In the genomic region with DNA sequence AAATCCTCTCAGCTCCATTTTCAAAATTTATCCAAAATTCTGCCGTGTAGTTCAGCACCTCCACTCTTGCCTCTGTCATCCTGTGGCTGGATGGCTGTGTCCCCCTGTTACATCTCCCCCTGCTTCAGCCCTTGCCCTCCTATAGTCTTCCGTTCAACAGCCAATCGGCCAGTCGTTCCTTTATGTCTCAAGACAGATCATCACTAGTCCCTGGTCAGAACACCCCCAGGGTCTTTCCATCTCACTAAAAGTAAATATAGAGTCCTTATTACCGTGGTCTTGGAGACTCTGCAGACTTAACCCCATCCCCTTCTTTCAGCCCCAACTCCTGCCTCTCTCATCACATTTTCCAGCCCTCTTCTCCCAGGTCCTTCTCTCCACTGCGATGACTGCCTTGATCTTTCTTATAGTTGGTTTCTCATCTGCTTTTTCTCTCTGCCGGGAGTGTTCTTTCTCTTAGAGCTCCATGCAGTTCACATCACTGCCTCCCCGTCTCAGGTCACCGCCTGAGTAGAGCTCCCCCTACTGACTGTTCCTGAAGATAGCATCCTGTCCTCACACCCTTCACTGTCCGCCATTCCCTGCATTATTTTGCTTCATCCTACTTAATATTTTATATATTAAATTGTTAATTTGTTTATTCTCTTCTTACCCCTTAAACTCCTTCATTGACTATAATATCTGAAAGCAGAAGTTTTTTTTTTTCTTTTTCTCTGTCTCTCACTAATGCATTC, we compare ENCODE assay signal across 8 cellular contexts.
DNase-seq lines count a peak whose midpoint lies in the region; ATAC-seq and TF ChIP-seq lines count a peak whose summit lies in the region.

No MANE protein-coding gene starts in this region.

- no peaks in the 10 kb centered on the region for H3K9me3 ChIP-seq in testis

- H3K27ac ChIP-seq in testis, result no peak overlapping the region

- peak; percentile 87 for ATAC-seq in GM19351 (IDR thresholded peaks at IDR 0.05; ENCODE audit: unreplicated experiment)
- peak; percentile 82 for ATAC-seq in HG03135 (IDR thresholded peaks at IDR 0.05; ENCODE audit: unreplicated experiment)

- TF ChIP-seq CTCF in testis (IDR thresholded peaks at IDR 0.05), result peak in 1 of 3 experiments; percentile 14

- H3K4me1 ChIP-seq in testis, result no peaks in the 10 kb centered on the region

- WGBS in testis, 2 donors, result 46 to 55% methylated on average over 10 of the region's 10 CpGs

- intact Hi-C loops in testis (cut with DNase I; ENCODE audit: low total_unique reads), result no loop called here

- no peak for TF ChIP-seq POLR2A in testis (IDR thresholded peaks at IDR 0.05)

- peak; percentile 2 for DNase-seq in EL
- peak; percentile 32 for DNase-seq in NOMO-1 treated with dmso at 0.1 percent for 144 hours (lab: John Stamatoyannopoulos, UW; ENCODE audit: unreplicated experiment)
- DNase-seq in fibroblast of gingiva (ENCODE audit: low read depth), result peak; percentile 14
- DNase-seq in testis, result peak; percentile 41
- no peak for DNase-seq in NCI-H2029 (lab: John Stamatoyannopoulos, UW)
- no peak for DNase-seq in cerebellum (ENCODE audit: low spot score)

- no peaks in the 10 kb centered on the region for H3K36me3 ChIP-seq in testis (ENCODE audit: low read depth, missing control alignments)

- no peaks in the 10 kb centered on the region for H3K27me3 ChIP-seq in testis

- H3K4me3 ChIP-seq in testis, result no peak overlapping the region

Comparison
In these comparisons a context has a peak if more than half of its experiments do, and no peak if none do; other contexts are left out.
1. DNase-seq: peak in EL (single experiment), NOMO-1 treated with dmso at 0.1 percent for 144 hours (single experiment), fibroblast of gingiva (single experiment) and testis (single experiment); none in NCI-H2029 (single experiment) and cerebellum (single experiment).